34 cellular contexts compared by ENCODE assay signal in genomic region chr7:188174-188573, GRCh38. TPM values are rescaled to one million over a fixed set of nuclear protein-coding genes. Genes with fewer than 3 reads are reported as not detected.
"Had no signal": no experiment of that assay in that cellular context is flagged by ENCODE, and none has a peak within 500 bp of the region (broad histone marks: within the 10 kb centered on the region; RNA-seq: fewer than 3 reads in every experiment).

No MANE protein-coding gene starts in this region.

- H3K4me3 Mint-ChIP-seq: activated CD8-positive, alpha-beta T cell treated with anti-CD3 and anti-CD28 coated beads for 36 hours; activated naive CD4-positive, alpha-beta T cell treated with anti-CD3 and anti-CD28 coated beads, Interleukin-2, amount 50 U/mL, for 24 hours; activated naive CD8-positive, alpha-beta T cell treated with anti-CD3 and anti-CD28 coated beads, Interleukin-2, amount 10 ng/mL, durations not matched to agents 7 days and 5 days; activated T-cell treated with anti-CD3 and anti-CD28 coated beads, Interleukin-2, amount 50 U/mL, for 24 hours had no signal

- H3K4me3 ChIP-seq: ascending aorta, breast epithelium, PC-9 had no signal

- H3K27me3 ChIP-seq: ascending aorta, breast epithelium had no signal

- H3K27ac Mint-ChIP-seq: activated CD8-positive, alpha-beta T cell treated with anti-CD3 and anti-CD28 coated beads for 36 hours; activated naive CD4-positive, alpha-beta T cell treated with anti-CD3 and anti-CD28 coated beads, Interleukin-2, amount 50 U/mL, for 24 hours; activated naive CD8-positive, alpha-beta T cell treated with anti-CD3 and anti-CD28 coated beads, Interleukin-2, amount 10 ng/mL, durations not matched to agents 7 days and 5 days; activated T-cell treated with anti-CD3 and anti-CD28 coated beads, Interleukin-2, amount 50 U/mL, for 24 hours; activated T-helper 2 cell treated with anti-CD3 and anti-CD28 coated beads, Interferon-gamma antibody, Interleukin-2, Interleukin-4, amounts not matched to agents 10 μg/mL and 5 μg/mL and 100 μg/mL, durations not matched to agents 14 hours and 24 hours and 36 hours had no signal

- ATAC-seq: activated CD8-positive, alpha-beta T cell treated with anti-CD3 and anti-CD28 coated beads for 36 hours; Right ventricle myocardium inferior had no signal

- DNase-seq: activated CD4-positive, alpha-beta T cell treated with anti-CD3 and anti-CD28 coated beads for 1 hour; activated CD4-positive, alpha-beta T cell treated with anti-CD3 and anti-CD28 coated beads for 48 hours; activated CD4-positive, CD25-positive, alpha-beta regulatory T cell; activated CD8-positive, alpha-beta T cell treated with anti-CD3 and anti-CD28 coated beads for 36 hours; activated gamma-delta T cell; activated naive CD4-positive, alpha-beta T cell treated with Interleukin-2 at 50 U/mL for 16 hours; activated naive CD8-positive, alpha-beta T cell treated with anti-CD3 and anti-CD28 coated beads, Interleukin-2, amount 10 ng/mL, durations not matched to agents 7 days and 5 days; activated T-cell treated with anti-CD3 and anti-CD28 coated beads, Interleukin-2, amount 50 U/mL, for 24 hours; amygdala; MM.1S; NCI-H1105 treated with DMSO at 0.1 percent for 48 hours; NCI-H1436; NCI-H1694; NCI-H1930; NCI-H2081 treated with DMSO at 0.1 percent for 48 hours; NCI-H510A; NCI-H526; NCI-H748 treated with DMSO at 0.1 percent for 48 hours; NK-92 treated with Interleukin-12 subunit alpha and Interleukin-12 subunit beta, amount 100 ng/mL, for 24 hours; PC-9; SIG-M5; SW 1271; T-helper 1 cell; T-helper 2 cell; T-helper 9 cell had no signal

- H3K27ac ChIP-seq: ascending aorta, breast epithelium, KMS-11, PC-9, RWPE1, VCaP had no signal

- H3K9me3 ChIP-seq: ascending aorta, breast epithelium had no signal

- H3K36me3 Mint-ChIP-seq: activated naive CD4-positive, alpha-beta T cell treated with anti-CD3 and anti-CD28 coated beads, Interleukin-2, amount 50 U/mL, for 24 hours; activated naive CD8-positive, alpha-beta T cell treated with anti-CD3 and anti-CD28 coated beads, Interleukin-2, amount 10 ng/mL, durations not matched to agents 7 days and 5 days had no signal

- H3K36me3 ChIP-seq: ascending aorta, breast epithelium had no signal

- H3K9me3 Mint-ChIP-seq: activated CD8-positive, alpha-beta T cell treated with anti-CD3 and anti-CD28 coated beads for 36 hours; activated naive CD4-positive, alpha-beta T cell treated with anti-CD3 and anti-CD28 coated beads, Interleukin-2, amount 50 U/mL, for 24 hours; activated naive CD8-positive, alpha-beta T cell treated with anti-CD3 and anti-CD28 coated beads, Interleukin-2, amount 10 ng/mL, durations not matched to agents 7 days and 5 days; activated T-cell treated with anti-CD3 and anti-CD28 coated beads, Interleukin-2, amount 50 U/mL, for 24 hours; activated T-helper 2 cell treated with anti-CD3 and anti-CD28 coated beads, Interferon-gamma antibody, Interleukin-2, Interleukin-4, amounts not matched to agents 10 μg/mL and 5 μg/mL and 100 μg/mL, durations not matched to agents 14 hours and 24 hours and 36 hours had no signal

RNA-seq across cellular contexts. Expression of gene FAM20C, which starts 4.2 kb away (rescaled TPM):
- total RNA-seq: OCI-LY7 had no signal
